Comparison of ENCODE assay signal across 8 cellular contexts in the genomic region with DNA sequence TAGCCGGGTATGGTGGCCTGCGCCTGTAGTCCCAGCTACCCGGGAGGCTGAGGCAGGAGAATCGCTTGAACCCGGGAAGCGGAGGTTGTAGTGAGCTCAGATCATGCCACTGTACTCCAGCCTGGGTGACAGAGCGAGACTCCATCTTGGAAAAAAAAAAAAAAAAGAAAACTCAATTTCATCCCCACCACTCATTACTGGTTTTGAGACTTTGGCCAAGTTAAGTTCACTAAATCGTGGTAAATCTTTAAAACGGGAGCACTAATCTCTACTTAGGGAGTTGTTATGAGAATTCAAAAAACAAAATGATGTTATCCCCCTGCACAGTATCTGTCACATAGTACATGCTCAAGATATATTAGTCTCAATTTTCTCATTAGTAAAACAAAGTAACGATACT. TPM values are rescaled to one million over a fixed set of nuclear protein-coding genes. Genes with fewer than 3 reads are reported as not detected.
DNase-seq lines count a peak whose midpoint lies in the region; ATAC-seq and TF ChIP-seq lines count a peak whose summit lies in the region.
"Not testable (repeated sequence)": the region's sequence is repeated elsewhere in the genome, so short reads cannot be mapped to it uniquely, and the experiment has no call there.

No MANE protein-coding gene starts in this region.

- peak overlapping the region; percentile 99 for H3K27ac Mint-ChIP-seq in activated T-cell treated with anti-CD3 and anti-CD28 coated beads, Interleukin-2, amount 50 U/mL, for 72 hours

- peak overlapping the region; percentile 94 for H3K4me3 ChIP-seq in ACC112 (ENCODE audit: low read depth, low read length)
- H3K4me3 ChIP-seq in HAP-1, result peak overlapping the region; percentile 78
- H3K4me3 ChIP-seq in PC-9, result peak overlapping the region; percentile 91
- peak overlapping the region; percentile 94 for H3K4me3 ChIP-seq in choroid plexus epithelial cell (ENCODE audit: low read depth, low read length)
- peak overlapping the region; percentile 86 for H3K4me3 ChIP-seq in cardiac muscle cell
- peak overlapping the region; percentile 83 for H3K4me3 ChIP-seq in mucosa of stomach (ENCODE audit: low read length)
- H3K4me3 ChIP-seq in skeletal muscle satellite cell (ENCODE audit: low read length), result peak overlapping the region; percentile 91

- H3K4me2 ChIP-seq in PC-9 (peak overlapping the region; percentile 83), skeletal muscle satellite cell (ENCODE audit: low read length) (peak overlapping the region; percentile 78)

- H3K36me3 ChIP-seq in ACC112 (ENCODE audit: insufficient read depth, low read length); PC-9 (ENCODE audit: low read depth); mucosa of stomach (ENCODE audit: control insufficient read depth, insufficient read depth, low read length): not testable (repeated sequence)
- H3K36me3 ChIP-seq in HAP-1 (replicated peaks) (peaks cover 37% of the 10 kb centered on the region), cardiac muscle cell (peaks cover 12% of the 10 kb centered on the region), skeletal muscle satellite cell (ENCODE audit: insufficient read depth, low read length) (peaks cover 20% of the 10 kb centered on the region)

- in situ Hi-C loops in HAP-1 (cut with MboI; ENCODE audit: low sequenced_read_pairs), result not testable (repeated sequence)

- ATAC-seq in activated T-cell treated with anti-CD3 and anti-CD28 coated beads, Interleukin-2, amount 50 U/mL, for 72 hours (replicated peaks in 1 of 2), result not testable (repeated sequence)

- POLR2A ChIA-PET in PC-9 (lab: Charles Lee; ENCODE audit: unreplicated experiment), result interaction anchor here (0.7 kb wide), 1 partner anchor 234 kb away, joined by 13 read pairs; no protein-coding TSS in a partner anchor

- peaks cover 37% of the 10 kb centered on the region for H3K4me1 Mint-ChIP-seq in activated T-cell treated with anti-CD3 and anti-CD28 coated beads, Interleukin-2, amount 50 U/mL, for 72 hours (ENCODE audit: low read depth)

- H3K9me3 ChIP-seq in HAP-1; PC-9 (ENCODE audit: insufficient read depth, low read depth); cardiac muscle cell (ENCODE audit: low read depth); mucosa of stomach (ENCODE audit: control insufficient read depth, low read length); skeletal muscle satellite cell (replicated peaks; ENCODE audit: low read length): not testable (repeated sequence)

- peaks cover 10% of the 10 kb centered on the region; the same call in 1 of the 2 replicates for H3F3A ChIP-seq in PC-9 (ENCODE audit: insufficient read depth, low read depth)

- intact Hi-C loops in PC-9 (cut with micrococcal nuclease; ENCODE audit: unreplicated experiment), result loop anchor here (10.0 kb wide), 1 partner anchor 200 kb away; the partner anchor contains the start of gene PPIL4

- not testable (repeated sequence) for H3K27me3 ChIP-seq in ACC112 (ENCODE audit: insufficient read depth, low read length); HAP-1 (ENCODE audit: low read depth); PC-9 (ENCODE audit: insufficient read depth, low read depth); cardiac muscle cell; mucosa of stomach (ENCODE audit: control insufficient read depth, insufficient read depth, low read length); skeletal muscle satellite cell (ENCODE audit: control insufficient read depth, insufficient read depth, low read length)

- H3K79me2 ChIP-seq in ACC112 (ENCODE audit: control insufficient read depth, insufficient read depth, low read length, unreplicated experiment) (peaks cover 30% of the 10 kb centered on the region), PC-9 (ENCODE audit: low read depth) (peaks cover 30% of the 10 kb centered on the region)

- not testable (repeated sequence) for H3K27ac ChIP-seq in ACC112 (ENCODE audit: low read depth, low read length); PC-9; cardiac muscle cell

- TF ChIP-seq CTCF in PC-9 (conservative IDR thresholded peaks at IDR 0.05); choroid plexus epithelial cell (conservative IDR thresholded peaks at IDR 0.05; ENCODE audit: low read depth, low read length); cardiac muscle cell (IDR thresholded peaks at IDR 0.05; ENCODE audit: low read depth, low read length): not testable (repeated sequence)

- not testable (repeated sequence) for H3K27me3 Mint-ChIP-seq in activated T-cell treated with anti-CD3 and anti-CD28 coated beads, Interleukin-2, amount 50 U/mL, for 72 hours (ENCODE audit: low read depth)

- H3K4me1 ChIP-seq in ACC112 (ENCODE audit: control insufficient read depth, insufficient read depth, low read length, unreplicated experiment); cardiac muscle cell (ENCODE audit: low read depth); mucosa of stomach (ENCODE audit: control insufficient read depth, insufficient read depth, low read length); skeletal muscle satellite cell (ENCODE audit: control insufficient read depth, insufficient read depth, low read length): not testable (repeated sequence)
- H3K4me1 ChIP-seq in HAP-1 (peaks cover 14% of the 10 kb centered on the region), PC-9 (replicated peaks; ENCODE audit: insufficient read depth) (peaks cover 10% of the 10 kb centered on the region; the same call in 1 of the 2 replicates)

- H3K9me2 ChIP-seq in PC-9 (ENCODE audit: insufficient read depth), result not testable (repeated sequence)

- not testable (repeated sequence) for H2AFZ ChIP-seq in ACC112 (ENCODE audit: low read length, unreplicated experiment); PC-9

- H3K9me3 Mint-ChIP-seq in activated T-cell treated with anti-CD3 and anti-CD28 coated beads, Interleukin-2, amount 50 U/mL, for 72 hours, result not testable (repeated sequence)

- CTCF ChIA-PET in PC-9 (lab: Charles Lee), result not testable (repeated sequence)

- H4K20me1 ChIP-seq in PC-9 (ENCODE audit: insufficient read depth), result not testable (repeated sequence)

- peaks cover 3 to 19% of the 10 kb centered on the region in 2 donors for H3K36me3 Mint-ChIP-seq in activated T-cell treated with anti-CD3 and anti-CD28 coated beads, Interleukin-2, amount 50 U/mL, for 72 hours (ENCODE audit: insufficient read depth in 2 of 2)

- H3K4me3 Mint-ChIP-seq in activated T-cell treated with anti-CD3 and anti-CD28 coated beads, Interleukin-2, amount 50 U/mL, for 72 hours, result peak overlapping the region; percentile 99 to 100

- peak overlapping the region; percentile 79 for H3K9ac ChIP-seq in mucosa of stomach (ENCODE audit: low read length)
- H3K9ac ChIP-seq in skeletal muscle satellite cell (ENCODE audit: low read depth, low read length), result peak overlapping the region; percentile 94

- not testable (repeated sequence) for DNase-seq in HAP-1 (ENCODE audit: low spot score in 2 of 2); PC-9; activated T-cell treated with anti-CD3 and anti-CD28 coated beads, Interleukin-2, amount 50 U/mL, for 72 hours; choroid plexus epithelial cell (ENCODE audit: low read depth); cardiac muscle cell (ENCODE audit: low read depth in 1 of 2, low spot score in 1 of 2)

- not testable (repeated sequence) for BruUV-seq in PC-9 (replicated peaks; lab: Mats Ljungman, UMichigan)

RNA-seq across cellular contexts. Expression of gene NUP43, which starts 1.1 kb away (rescaled TPM):
- total RNA-seq in PC-9 (2021) (25.1 and 36.2 TPM in 2 replicates), cardiac muscle cell (35.7 and 55.8 TPM in 2 replicates)
- total RNA-seq in activated T-cell treated with anti-CD3 and anti-CD28 coated beads, Interleukin-2, amount 50 U/mL, for 72 hours, result 10 to 100 TPM; 66.6 to 78.7 TPM
- polyA plus RNA-seq in cardiac muscle cell, result 14.1 and 15.7 TPM in 2 replicates
- total RNA-seq in skeletal muscle satellite cell (2012; rRNA removed), result 34.0 and 36.7 TPM in 2 replicates

RNA-seq across cellular contexts. Expression of gene PCMT1, which starts 4.3 kb away (rescaled TPM):
- 39.0 and 50.5 TPM in 2 replicates for total RNA-seq in PC-9 (2021)
- total RNA-seq in activated T-cell treated with anti-CD3 and anti-CD28 coated beads, Interleukin-2, amount 50 U/mL, for 72 hours, result 10 to 100 TPM; 83.5 to 86.2 TPM
- 137 and 197 TPM in 2 replicates for total RNA-seq in cardiac muscle cell
- 178 and 189 TPM in 2 replicates for polyA plus RNA-seq in cardiac muscle cell
- total RNA-seq in skeletal muscle satellite cell (2012; rRNA removed), result 197 and 209 TPM in 2 replicates

RNA-seq across cellular contexts. Expression of gene LATS1, which starts 27.4 kb away (rescaled TPM):
- total RNA-seq in PC-9 (2021), result 11.2 and 15.4 TPM in 2 replicates
- 10 to 100 TPM; 24.0 to 24.6 TPM for total RNA-seq in activated T-cell treated with anti-CD3 and anti-CD28 coated beads, Interleukin-2, amount 50 U/mL, for 72 hours
- 9.9 and 13.2 TPM in 2 replicates for total RNA-seq in cardiac muscle cell
- polyA plus RNA-seq in cardiac muscle cell, result 7.2 and 11.3 TPM in 2 replicates
- 15.2 and 15.5 TPM in 2 replicates for total RNA-seq in skeletal muscle satellite cell (2012; rRNA removed)
